ENCODE assay signal across 10 cellular contexts in the genomic region with DNA sequence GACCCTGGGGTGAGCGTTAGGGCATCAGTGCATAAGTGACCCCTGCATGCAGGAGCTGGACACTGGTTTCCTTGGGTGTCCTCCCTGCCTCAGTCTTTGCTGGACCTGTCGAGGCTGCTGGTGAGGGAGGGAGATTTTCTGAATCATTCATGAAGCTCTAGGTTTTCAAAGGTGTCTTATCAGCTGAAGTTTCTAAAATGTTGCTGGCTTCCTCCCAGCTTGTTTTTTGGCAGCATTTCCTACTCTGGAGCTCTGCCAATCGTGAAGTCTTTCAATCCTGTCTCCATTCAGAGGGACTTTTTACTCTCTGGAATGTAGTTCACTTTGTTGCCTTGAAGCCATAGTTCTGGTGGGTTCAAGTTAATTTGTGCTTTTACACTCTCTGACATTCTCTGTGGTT. TPM values are rescaled to one million over a fixed set of nuclear protein-coding genes. Genes with fewer than 3 reads are reported as not detected.
DNase-seq lines count a peak whose midpoint lies in the region; ATAC-seq and TF ChIP-seq lines count a peak whose summit lies in the region.
"Had no signal": no experiment of that assay in that cellular context is flagged by ENCODE, and none has a peak within 500 bp of the region (broad histone marks: within the 10 kb centered on the region; RNA-seq: fewer than 3 reads in every experiment).

No MANE protein-coding gene starts in this region.

- H3K4me1 Mint-ChIP-seq in endodermal cell: peaks cover 1% of the 10 kb centered on the region

- peak; percentile 56 for DNase-seq in Daoy (ENCODE audit: low read depth)
- DNase-seq in NCI-H345 treated with DMSO at 0.1 percent for 48 hours (lab: John Stamatoyannopoulos, UW; ENCODE audit: unreplicated experiment): peak; percentile 81
- peak; percentile 32 for DNase-seq in endodermal cell
- DNase-seq in left lobe of liver (ENCODE audit: low spot score): no peak
- DNase-seq in AG08396 (ENCODE audit: low spot score): no peak
- DNase-seq in NCI-H748 (lab: John Stamatoyannopoulos, UW; ENCODE audit: unreplicated experiment): no peak
- DNase-seq: activated effector memory CD4-positive, alpha-beta T cell treated with anti-CD3 and anti-CD28 coated beads, Interleukin-2, amount 50 U/mL, for 16 hours; islet precursor cell had no signal

- no peak for TF ChIP-seq CTCF in endodermal cell (conservative IDR thresholded peaks at IDR 0.05)

- WGBS in endodermal cell (ENCODE audit: insufficient coverage in 1 of 2, insufficient read length in 1 of 2), 2 experiments: 89 to 95% methylated on average over 2 to 3 of the region's 3 CpGs

- 0 out of 2 replicates have a peak, but pooled peaks cover 4% of the 10 kb centered on the region for H3K9me3 ChIP-seq in BLaER1
- no peaks in the 10 kb centered on the region for H3K9me3 ChIP-seq in endodermal cell (ENCODE audit: control insufficient read depth, low read length)

- H3K27ac Mint-ChIP-seq in endodermal cell: no peak overlapping the region

- H3K4me3 Mint-ChIP-seq in endodermal cell: no peak overlapping the region

- peaks cover 5% of the 10 kb centered on the region for H3K9me3 Mint-ChIP-seq in endodermal cell

- H3K36me3 ChIP-seq in BLaER1: no peaks in the 10 kb centered on the region
- H3K36me3 ChIP-seq in endodermal cell (ENCODE audit: control insufficient read depth, insufficient read depth, low read length): no peaks in the 10 kb centered on the region

- no peak overlapping the region for H3K27ac ChIP-seq in BLaER1
- no peak overlapping the region for H3K27ac ChIP-seq in endodermal cell (ENCODE audit: low read depth, low read length)

- ATAC-seq in left lobe of liver: no peak
- no peak for ATAC-seq in HG03442 (IDR thresholded peaks at IDR 0.05; ENCODE audit: unreplicated experiment)

- H3K9ac ChIP-seq in BLaER1: no peak overlapping the region
- no peak overlapping the region for H3K9ac ChIP-seq in endodermal cell (ENCODE audit: extremely low read depth, low read length, poor library complexity, severe bottlenecking)

- H3K4me3 ChIP-seq in BLaER1 (no peak overlapping the region), endodermal cell (ENCODE audit: low read length) (no peak overlapping the region)

- H4K20me1 ChIP-seq in BLaER1: no peaks in the 10 kb centered on the region

- no peaks in the 10 kb centered on the region for H3K36me3 Mint-ChIP-seq in endodermal cell (ENCODE audit: low read depth)

- H3K27me3 ChIP-seq in BLaER1: no peaks in the 10 kb centered on the region
- no peaks in the 10 kb centered on the region for H3K27me3 ChIP-seq in endodermal cell (ENCODE audit: control insufficient read depth, insufficient read depth, low read length, poor library complexity, severe bottlenecking)

- peaks cover 27% of the 10 kb centered on the region for H3K4me1 ChIP-seq in BLaER1
- H3K4me1 ChIP-seq in endodermal cell (ENCODE audit: control insufficient read depth, insufficient read depth, low read length): no peaks in the 10 kb centered on the region

- peak overlapping the region; percentile 76 for H3K4me2 ChIP-seq in BLaER1

- no peaks in the 10 kb centered on the region for H3K27me3 Mint-ChIP-seq in endodermal cell (ENCODE audit: insufficient read depth)

RNA-seq across cellular contexts. Expression of gene SNTG2, which starts 23.8 kb away (rescaled TPM):
- total RNA-seq in Daoy (2014; rRNA removed; shearing (Covaris generic)): not detected in 2 replicates
- 10 to 100 TPM in 1 of 2 donors, 1 to 10 TPM in 1; 4.1 to 11.9 TPM for total RNA-seq in endodermal cell
- 1.9 TPM for polyA plus RNA-seq in endodermal cell (2013, experiment 1 of 2)
- polyA plus RNA-seq in endodermal cell (2013, experiment 2 of 2): 1.2 TPM
- total RNA-seq in left lobe of liver: not detected

Comparison
In these comparisons a context has a peak if more than half of its experiments do, and no peak if none do; other contexts are left out.
1. DNase-seq: peak in Daoy (single experiment), NCI-H345 treated with DMSO at 0.1 percent for 48 hours (single experiment) and endodermal cell (single experiment); none in left lobe of liver (single experiment), AG08396 (single experiment) and NCI-H748 (single experiment).